2 cellular contexts compared by ENCODE assay signal in the genomic region with DNA sequence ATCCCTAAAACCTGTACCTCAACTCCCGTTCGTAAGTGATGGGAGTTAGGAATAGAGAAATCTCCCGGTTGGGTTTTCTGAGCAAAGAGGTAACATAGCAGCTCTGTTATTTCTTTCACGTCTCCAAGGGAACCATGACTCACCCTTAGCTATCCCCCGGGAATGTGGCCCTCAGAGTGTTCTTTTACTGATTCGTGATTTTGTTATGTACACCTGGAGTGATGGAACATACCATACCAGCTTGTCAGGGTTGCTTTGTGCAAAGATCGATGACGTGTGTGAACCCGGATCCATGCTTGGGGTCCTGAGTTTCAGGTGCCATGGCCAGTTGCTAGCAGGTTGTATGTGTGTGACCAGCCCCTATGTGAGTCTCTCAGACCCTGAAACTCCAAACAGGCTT.
A peak's percentile ranks its signal among the peaks of the same experiment; 100 is the strongest.
TF ChIP-seq lines count a peak whose summit lies in the region.

No MANE protein-coding gene starts in this region.

TF ChIP-seq in IMR-90, 13 proteins besides CTCF, POLR2A, EP300 and RAD21:
- TF ChIP-seq NFE2L2 (IDR thresholded peaks at IDR 0.05; ENCODE audit: low read depth, low read length) (no peak), FOS (IDR thresholded peaks at IDR 0.05; ENCODE audit: low read depth, low read length) (peak; percentile 59), MAFK (IDR thresholded peaks at IDR 0.05; ENCODE audit: low read depth, low read length) (no peak)
- TF ChIP-seq, protein P1, sequence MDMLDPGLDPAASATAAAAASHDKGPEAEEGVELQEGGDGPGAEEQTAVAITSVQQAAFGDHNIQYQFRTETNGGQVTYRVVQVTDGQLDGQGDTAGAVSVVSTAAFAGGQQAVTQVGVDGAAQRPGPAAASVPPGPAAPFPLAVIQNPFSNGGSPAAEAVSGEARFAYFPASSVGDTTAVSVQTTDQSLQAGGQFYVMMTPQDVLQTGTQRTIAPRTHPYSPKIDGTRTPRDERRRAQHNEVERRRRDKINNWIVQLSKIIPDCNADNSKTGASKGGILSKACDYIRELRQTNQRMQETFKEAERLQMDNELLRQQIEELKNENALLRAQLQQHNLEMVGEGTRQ (IDR thresholded peaks at IDR 0.05; ENCODE audit: low read depth, low read length): no peak

TF ChIP-seq in K562, 482 proteins besides CTCF, POLR2A, EP300 and RAD21:
- TF ChIP-seq PCBP1 (IDR thresholded peaks at IDR 0.05; ENCODE audit: low read depth, low read length, poor library complexity, severe bottlenecking) (no peak), RFX1 (IDR thresholded peaks at IDR 0.05) (peak; percentile 22; the same call in 1 of the 2 replicates)
